In the genomic region with DNA sequence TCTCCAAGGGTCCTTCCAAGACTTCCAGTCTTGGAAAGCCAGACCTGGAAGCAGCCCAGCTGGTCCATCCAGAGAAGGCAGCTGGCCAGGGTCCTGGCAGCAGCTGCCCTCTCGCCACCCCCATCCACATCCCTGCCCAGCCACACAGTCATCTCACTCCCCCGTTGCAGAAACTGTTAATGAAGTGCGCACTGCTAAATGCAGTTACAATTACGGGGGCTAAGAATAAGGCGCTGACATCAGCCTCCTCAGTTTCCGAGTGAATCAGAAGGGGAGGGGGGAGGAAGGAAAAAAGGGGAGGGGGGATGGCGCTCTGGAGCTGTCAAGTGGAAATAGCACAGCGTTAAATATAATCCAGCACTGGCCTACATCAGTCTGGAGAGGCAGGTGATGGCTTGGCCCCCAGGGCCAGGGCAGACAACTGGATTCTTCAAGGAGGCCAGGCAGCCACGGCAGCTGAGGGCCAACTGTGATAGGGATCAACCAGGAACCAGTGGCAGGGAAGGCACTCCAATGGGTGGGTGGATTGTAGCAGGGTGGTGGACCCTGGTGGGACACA, we compare ENCODE assay signal across 1 cellular context.
TF ChIP-seq lines count a peak whose summit lies in the region.

No MANE protein-coding gene starts in this region.

TF ChIP-seq in SK-N-SH, 30 proteins besides CTCF, POLR2A, EP300 and RAD21 (continued from another document):
- TF ChIP-seq, protein P1, sequence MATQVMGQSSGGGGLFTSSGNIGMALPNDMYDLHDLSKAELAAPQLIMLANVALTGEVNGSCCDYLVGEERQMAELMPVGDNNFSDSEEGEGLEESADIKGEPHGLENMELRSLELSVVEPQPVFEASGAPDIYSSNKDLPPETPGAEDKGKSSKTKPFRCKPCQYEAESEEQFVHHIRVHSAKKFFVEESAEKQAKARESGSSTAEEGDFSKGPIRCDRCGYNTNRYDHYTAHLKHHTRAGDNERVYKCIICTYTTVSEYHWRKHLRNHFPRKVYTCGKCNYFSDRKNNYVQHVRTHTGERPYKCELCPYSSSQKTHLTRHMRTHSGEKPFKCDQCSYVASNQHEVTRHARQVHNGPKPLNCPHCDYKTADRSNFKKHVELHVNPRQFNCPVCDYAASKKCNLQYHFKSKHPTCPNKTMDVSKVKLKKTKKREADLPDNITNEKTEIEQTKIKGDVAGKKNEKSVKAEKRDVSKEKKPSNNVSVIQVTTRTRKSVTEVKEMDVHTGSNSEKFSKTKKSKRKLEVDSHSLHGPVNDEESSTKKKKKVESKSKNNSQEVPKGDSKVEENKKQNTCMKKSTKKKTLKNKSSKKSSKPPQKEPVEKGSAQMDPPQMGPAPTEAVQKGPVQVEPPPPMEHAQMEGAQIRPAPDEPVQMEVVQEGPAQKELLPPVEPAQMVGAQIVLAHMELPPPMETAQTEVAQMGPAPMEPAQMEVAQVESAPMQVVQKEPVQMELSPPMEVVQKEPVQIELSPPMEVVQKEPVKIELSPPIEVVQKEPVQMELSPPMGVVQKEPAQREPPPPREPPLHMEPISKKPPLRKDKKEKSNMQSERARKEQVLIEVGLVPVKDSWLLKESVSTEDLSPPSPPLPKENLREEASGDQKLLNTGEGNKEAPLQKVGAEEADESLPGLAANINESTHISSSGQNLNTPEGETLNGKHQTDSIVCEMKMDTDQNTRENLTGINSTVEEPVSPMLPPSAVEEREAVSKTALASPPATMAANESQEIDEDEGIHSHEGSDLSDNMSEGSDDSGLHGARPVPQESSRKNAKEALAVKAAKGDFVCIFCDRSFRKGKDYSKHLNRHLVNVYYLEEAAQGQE (IDR thresholded peaks at IDR 0.05; ENCODE audit: low read depth, low read length), result peak; percentile 83
- no peak for TF ChIP-seq TAF1 (IDR thresholded peaks at IDR 0.05; ENCODE audit: borderline replicate concordance, low read depth, low read length)
- no peak for TF ChIP-seq SMC3 (IDR thresholded peaks at IDR 0.05; ENCODE audit: low read depth, low read length)
- TF ChIP-seq, protein P2, sequence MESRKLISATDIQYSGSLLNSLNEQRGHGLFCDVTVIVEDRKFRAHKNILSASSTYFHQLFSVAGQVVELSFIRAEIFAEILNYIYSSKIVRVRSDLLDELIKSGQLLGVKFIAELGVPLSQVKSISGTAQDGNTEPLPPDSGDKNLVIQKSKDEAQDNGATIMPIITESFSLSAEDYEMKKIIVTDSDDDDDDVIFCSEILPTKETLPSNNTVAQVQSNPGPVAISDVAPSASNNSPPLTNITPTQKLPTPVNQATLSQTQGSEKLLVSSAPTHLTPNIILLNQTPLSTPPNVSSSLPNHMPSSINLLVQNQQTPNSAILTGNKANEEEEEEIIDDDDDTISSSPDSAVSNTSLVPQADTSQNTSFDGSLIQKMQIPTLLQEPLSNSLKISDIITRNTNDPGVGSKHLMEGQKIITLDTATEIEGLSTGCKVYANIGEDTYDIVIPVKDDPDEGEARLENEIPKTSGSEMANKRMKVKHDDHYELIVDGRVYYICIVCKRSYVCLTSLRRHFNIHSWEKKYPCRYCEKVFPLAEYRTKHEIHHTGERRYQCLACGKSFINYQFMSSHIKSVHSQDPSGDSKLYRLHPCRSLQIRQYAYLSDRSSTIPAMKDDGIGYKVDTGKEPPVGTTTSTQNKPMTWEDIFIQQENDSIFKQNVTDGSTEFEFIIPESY (IDR thresholded peaks at IDR 0.05; ENCODE audit: borderline replicate concordance, low read depth), result no peak
- TF ChIP-seq GATA2 (CRISPR knock-in tag; IDR thresholded peaks at IDR 0.05), result peak; percentile 66
- TF ChIP-seq GABPA (IDR thresholded peaks at IDR 0.05; ENCODE audit: low read depth), result no peak
